Comparison of ENCODE assay signal across 18 cellular contexts in genomic region chr3:172853911-172854648, GRCh38.
DNase-seq lines count a peak whose midpoint lies in the region; FAIRE-seq and TF ChIP-seq lines count a peak whose summit lies in the region.
"Had no signal": no experiment of that assay in that cellular context is flagged by ENCODE, and none has a peak within 500 bp of the region (broad histone marks: within the 10 kb centered on the region; RNA-seq: fewer than 3 reads in every experiment).

No MANE protein-coding gene starts in this region.

- H3K4me2 ChIP-seq in endothelial cell of umbilical vein (ENCODE audit: insufficient read depth, low read length) (no peak overlapping the region), neural cell (ENCODE audit: low read length) (no peak overlapping the region)

- H3K36me3 ChIP-seq in H7 (replicated peaks; ENCODE audit: control insufficient read depth, insufficient read depth, low read length) (no peaks in the 10 kb centered on the region), endothelial cell of umbilical vein (ENCODE audit: control insufficient read depth in 2 of 2, extremely low read depth in 1 of 2, insufficient read depth in 2 of 2, low read length in 2 of 2) (no peaks in the 10 kb centered on the region), neural cell (ENCODE audit: insufficient read depth, low read length) (no peaks in the 10 kb centered on the region), colonic mucosa (no peaks in the 10 kb centered on the region), left ventricle myocardium inferior (no peaks in the 10 kb centered on the region)

- intact Hi-C loops in endothelial cell of umbilical vein (cut with micrococcal nuclease) (no loop called here), colonic mucosa (cut with DNase I) (no loop called here), left ventricle myocardium inferior (cut with micrococcal nuclease) (no loop called here)

- H3K9ac ChIP-seq in endothelial cell of umbilical vein (replicated peaks; ENCODE audit: extremely low read depth, insufficient read depth, low read length) = no peak overlapping the region
- H3K9ac ChIP-seq in neural cell (ENCODE audit: low read length) = no peak overlapping the region
- H3K9ac ChIP-seq in colonic mucosa (ENCODE audit: low read depth in 2 of 2, low read length in 2 of 2) = no peak overlapping the region

- TF ChIP-seq CTCF in endothelial cell of umbilical vein (IDR thresholded peaks at IDR 0.05; ENCODE audit: extremely low read depth in 1 of 2, insufficient read depth in 1 of 2, low read depth in 1 of 2, low read length in 2 of 2) (no peak), neural cell (IDR thresholded peaks at IDR 0.05; ENCODE audit: poor library complexity, severe bottlenecking) (no peak), colonic mucosa (IDR thresholded peaks at IDR 0.05) (no peak), left ventricle myocardium inferior (IDR thresholded peaks at IDR 0.05; ENCODE audit: borderline replicate concordance) (no peak), GM13977 (IDR thresholded peaks at IDR 0.05; ENCODE audit: extremely low read depth, insufficient read depth, missing control alignments) (no peak)

- H2AFZ ChIP-seq in endothelial cell of umbilical vein (ENCODE audit: low read depth, low read length) (no peak overlapping the region), neural cell (ENCODE audit: low read depth, low read length) (no peak overlapping the region)

- no peak for TF ChIP-seq POLR2A in endothelial cell of umbilical vein (IDR thresholded peaks at IDR 0.05; ENCODE audit: low read depth, low read length)

- no peaks in the 10 kb centered on the region for H3K9me3 ChIP-seq in endothelial cell of umbilical vein (replicated peaks; ENCODE audit: control insufficient read depth, insufficient read depth, low read length)
- no peaks in the 10 kb centered on the region for H3K9me3 ChIP-seq in neural cell (ENCODE audit: low read length)
- no peaks in the 10 kb centered on the region for H3K9me3 ChIP-seq in colonic mucosa
- no peaks in the 10 kb centered on the region for H3K9me3 ChIP-seq in left ventricle myocardium inferior (replicated peaks)

- dilution Hi-C loops in endothelial cell of umbilical vein (cut with MboI; ENCODE audit: extremely low pct_ligation_motif_present, low sequenced_read_pairs) = no loop called here

- no peaks in the 10 kb centered on the region for H3K9me2 ChIP-seq in neural cell (ENCODE audit: insufficient read depth, low read length)

- DNase-seq in H7 (peak; percentile 42), NCI-H2227 treated with DMSO at 0.1 percent for 48 hours (lab: John Stamatoyannopoulos, UW) (peak; percentile 53), endothelial cell of umbilical vein (ENCODE audit: low read depth, low spot score) (no peak), colonic mucosa (no peak), left ventricle myocardium inferior (no peak), GM13977 (ENCODE audit: low spot score) (no peak), Ammon's horn (ENCODE audit: low spot score) (no peak)
- DNase-seq: HFFc6, MV-4-11, NCI-H1436, NCI-H2081 treated with DMSO at 0.1 percent for 48 hours, NCI-H446, NCI-H748 treated with DMSO at 0.1 percent for 48 hours, Right ventricle myocardium superior had no signal

- no peak for FAIRE-seq in endothelial cell of umbilical vein (lab: Jason Lieb, UNC)
- FAIRE-seq: A204.1, GM19239 had no signal

- TF ChIP-seq EP300 in neural cell (conservative IDR thresholded peaks at IDR 0.05; ENCODE audit: poor library complexity, severe bottlenecking) = no peak

- H3K4me1 ChIP-seq in endothelial cell of umbilical vein (ENCODE audit: control insufficient read depth, extremely low read depth, insufficient read depth, low read length) (peaks cover 42% of the 10 kb centered on the region), colonic mucosa (no peaks in the 10 kb centered on the region), left ventricle myocardium inferior (peaks cover 26% of the 10 kb centered on the region)

- no peaks in the 10 kb centered on the region for H3F3A ChIP-seq in neural cell (ENCODE audit: insufficient read depth, low read length, poor library complexity, severe bottlenecking)

- in situ Hi-C loops in GM13977 (cut with MboI; ENCODE audit: low pct_unique_long_range_greater_than_20kb, low sequenced_read_pairs, unreplicated experiment) = no loop called here

- CTCF ChIA-PET in endothelial cell of umbilical vein (lab: Charles Lee) = interaction anchor here (0.8 to 1.6 kb wide), 3 partner anchors 18 to 192 kb away, joined by 3 to 4 read pairs (median 3); no protein-coding TSS in a partner anchor

- H3K27me3 ChIP-seq in H7 (ENCODE audit: control insufficient read depth, insufficient read depth, low read length) (peaks cover 6% of the 10 kb centered on the region), endothelial cell of umbilical vein (ENCODE audit: control insufficient read depth in 2 of 2, insufficient read depth in 2 of 2, low read length in 2 of 2) (no peaks in the 10 kb centered on the region), neural cell (ENCODE audit: insufficient read depth, low read depth, low read length) (no peaks in the 10 kb centered on the region), colonic mucosa (no peaks in the 10 kb centered on the region), left ventricle myocardium inferior (ENCODE audit: low read depth) (no peaks in the 10 kb centered on the region)

- no TSS peak for BruUV-seq in endothelial cell of umbilical vein (replicated peaks; lab: Mats Ljungman, UMichigan)

- no peak overlapping the region for H3K4me3 ChIP-seq in H7 (ENCODE audit: insufficient read depth, low read depth, low read length)
- no peak overlapping the region for H3K4me3 ChIP-seq in endothelial cell of umbilical vein (replicated peaks in 1 of 3; ENCODE audit: insufficient read depth in 1 of 3, low read depth in 1 of 3, low read length in 3 of 3)
- no peak overlapping the region for H3K4me3 ChIP-seq in neural cell (ENCODE audit: low read length)
- H3K4me3 ChIP-seq in colonic mucosa = no peak overlapping the region
- no peak overlapping the region for H3K4me3 ChIP-seq in left ventricle myocardium inferior

- H4K20me1 ChIP-seq in endothelial cell of umbilical vein (replicated peaks; ENCODE audit: control insufficient read depth, extremely low read depth, insufficient read depth, low read length) = no peaks in the 10 kb centered on the region
- no peaks in the 10 kb centered on the region for H4K20me1 ChIP-seq in neural cell (ENCODE audit: insufficient read depth)

- no peaks in the 10 kb centered on the region for H3K79me2 ChIP-seq in endothelial cell of umbilical vein (ENCODE audit: control insufficient read depth, insufficient read depth, low read length)
- no peaks in the 10 kb centered on the region for H3K79me2 ChIP-seq in neural cell (replicated peaks; ENCODE audit: insufficient read depth, low read length)

- POLR2A ChIA-PET in endothelial cell of umbilical vein (lab: Charles Lee) = no interaction called here

- H3K27ac ChIP-seq in endothelial cell of umbilical vein (ENCODE audit: insufficient read depth, low read depth, low read length) (no peak overlapping the region), neural cell (ENCODE audit: low read length) (no peak overlapping the region), colonic mucosa (no peak overlapping the region), left ventricle myocardium inferior (replicated peaks) (no peak overlapping the region)
- H3K27ac ChIP-seq: C4-2B had no signal

- TF ChIP-seq RAD21 in neural cell (conservative IDR thresholded peaks at IDR 0.05) = no peak

- H3K9me1 ChIP-seq in endothelial cell of umbilical vein (replicated peaks; ENCODE audit: control insufficient read depth, extremely low read depth, insufficient read depth, low read length) = no peaks in the 10 kb centered on the region

TF ChIP-seq in endothelial cell of umbilical vein, 7 proteins besides CTCF, POLR2A, EP300 and RAD21:
- no peak for TF ChIP-seq EZH2 (IDR thresholded peaks at IDR 0.05; ENCODE audit: borderline replicate concordance, low read depth, low read length, severe bottlenecking)
- no peak for TF ChIP-seq MAX (IDR thresholded peaks at IDR 0.05; ENCODE audit: insufficient read depth, insufficient read length)
- peak; percentile 40 for TF ChIP-seq FOS (IDR thresholded peaks at IDR 0.05; ENCODE audit: borderline replicate concordance, insufficient read depth, low read length)

TF ChIP-seq in neural cell, 6 proteins besides CTCF, POLR2A, EP300 and RAD21:
- peak; percentile 39 for TF ChIP-seq REST (IDR thresholded peaks at IDR 0.05; ENCODE audit: borderline replicate concordance)
- TF ChIP-seq MXI1 (conservative IDR thresholded peaks at IDR 0.05; ENCODE audit: poor library complexity, severe bottlenecking) = no peak

Comparison
In these comparisons a context has a peak if more than half of its experiments do, and no peak if none do; other contexts are left out.
1. DNase-seq: peak in H7 (single experiment) and NCI-H2227 treated with DMSO at 0.1 percent for 48 hours (single experiment); none in endothelial cell of umbilical vein (single experiment), colonic mucosa (single experiment), left ventricle myocardium inferior (single experiment), GM13977 (single experiment) and Ammon's horn (single experiment).